In the genomic region with DNA sequence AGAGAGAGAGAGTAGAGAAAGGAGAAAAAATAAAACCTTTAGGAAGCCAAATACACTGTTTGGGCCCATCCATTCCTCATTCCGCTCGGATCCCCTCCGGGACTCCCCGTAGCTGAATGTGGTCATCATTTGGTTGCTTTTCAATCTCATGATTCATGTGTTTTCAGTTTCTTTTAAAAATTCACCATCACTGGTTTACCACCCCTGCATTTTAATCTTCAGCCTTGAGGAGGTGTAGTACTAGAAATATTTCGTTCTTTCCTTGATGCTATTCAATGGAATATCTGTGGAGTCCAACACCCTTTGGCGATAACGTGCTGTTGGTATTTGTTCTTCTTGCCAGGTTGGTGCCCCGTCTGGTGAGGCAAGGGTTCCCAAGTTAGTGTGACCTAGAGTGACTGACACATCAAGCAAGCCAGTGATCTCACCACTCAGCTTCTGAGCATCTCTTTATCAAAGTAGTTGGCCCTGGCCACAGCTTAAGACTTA, we compare ENCODE assay signal across 8 cellular contexts.
A peak's percentile ranks its signal among the peaks of the same experiment; 100 is the strongest.
DNase-seq lines count a peak whose midpoint lies in the region; ATAC-seq and TF ChIP-seq lines count a peak whose summit lies in the region.

No MANE protein-coding gene starts in this region.

- intact Hi-C loops in activated CD8-positive, alpha-beta T cell treated with anti-CD3 and anti-CD28 coated beads for 36 hours (cut with micrococcal nuclease) = loop anchor here (5.0 kb wide), 5 partner anchors 36 to 99 kb away; a partner anchor contains a TSS
- intact Hi-C loops in lower lobe of right lung (cut with DNase I) (no loop called here), uterus (cut with DNase I; ENCODE audit: low total_unique reads) (no loop called here)

- peak overlapping the region; percentile 71 for H3K4me3 Mint-ChIP-seq in activated CD8-positive, alpha-beta T cell treated with anti-CD3 and anti-CD28 coated beads for 36 hours

- CTCF ChIA-PET in activated CD8-positive, alpha-beta T cell treated with anti-CD3 and anti-CD28 coated beads for 36 hours (lab: Charles Lee) = interaction anchor here (0.9 to 2.4 kb wide), 16 partner anchors 9 to 324 kb away, joined by 3 to 19 read pairs (median 4); a partner anchor contains a TSS
- CTCF ChIA-PET in RWPE1 (lab: Yijun Ruan, JAX) = no interaction called here

- DNase-seq in activated CD8-positive, alpha-beta T cell treated with anti-CD3 and anti-CD28 coated beads for 36 hours = peak; percentile 63
- DNase-seq in lower lobe of right lung = no peak
- DNase-seq in uterus = no peak
- no peak for DNase-seq in H7
- DNase-seq in RWPE1 (ENCODE audit: low spot score) = no peak
- no peak for DNase-seq in ACHN

- H3K36me3 ChIP-seq in lower lobe of right lung (no peaks in the 10 kb centered on the region), uterus (no peaks in the 10 kb centered on the region), H7 (replicated peaks; ENCODE audit: control insufficient read depth, insufficient read depth, low read length) (no peaks in the 10 kb centered on the region)

- no peak for TF ChIP-seq CTCF in activated CD8-positive, alpha-beta T cell treated with anti-CD3 and anti-CD28 coated beads for 36 hours (IDR thresholded peaks at IDR 0.05)
- TF ChIP-seq CTCF in lower lobe of right lung (IDR thresholded peaks at IDR 0.05) (no peak), uterus (IDR thresholded peaks at IDR 0.05) (no peak), RWPE1 (conservative IDR thresholded peaks at IDR 0.05; ENCODE audit: low read depth) (no peak)

- H3K27ac Mint-ChIP-seq in activated CD8-positive, alpha-beta T cell treated with anti-CD3 and anti-CD28 coated beads for 36 hours = peak overlapping the region; percentile 96

- peak; percentile 33 for ATAC-seq in GM19025 (IDR thresholded peaks at IDR 0.05; ENCODE audit: low read depth, unreplicated experiment)
- ATAC-seq in HG03039 (IDR thresholded peaks at IDR 0.05; ENCODE audit: unreplicated experiment) = peak; percentile 34
- ATAC-seq in activated CD8-positive, alpha-beta T cell treated with anti-CD3 and anti-CD28 coated beads for 36 hours = peak; percentile 59
- ATAC-seq in lower lobe of right lung = peak in 1 of 2 donors; percentile 11

- peaks cover 14% of the 10 kb centered on the region for H3K36me3 Mint-ChIP-seq in activated CD8-positive, alpha-beta T cell treated with anti-CD3 and anti-CD28 coated beads for 36 hours (ENCODE audit: low read depth)

- H3K4me3 ChIP-seq in lower lobe of right lung (peak overlapping the region; percentile 24), uterus (no peak overlapping the region), H7 (ENCODE audit: insufficient read depth, low read depth, low read length) (no peak overlapping the region)

- no peak for TF ChIP-seq POLR2A in uterus (IDR thresholded peaks at IDR 0.05)

- H3K27ac ChIP-seq in lower lobe of right lung = peak overlapping the region; percentile 68
- peak overlapping the region; percentile 48 to 59 for H3K27ac ChIP-seq in uterus
- H3K27ac ChIP-seq in RWPE1 = no peak overlapping the region

- H3K9me3 ChIP-seq in lower lobe of right lung = no peaks in the 10 kb centered on the region
- no peaks in the 10 kb centered on the region for H3K9me3 ChIP-seq in uterus

- no peaks in the 10 kb centered on the region for H3K27me3 Mint-ChIP-seq in activated CD8-positive, alpha-beta T cell treated with anti-CD3 and anti-CD28 coated beads for 36 hours

- H3K4me1 Mint-ChIP-seq in activated CD8-positive, alpha-beta T cell treated with anti-CD3 and anti-CD28 coated beads for 36 hours (ENCODE audit: low read depth) = peaks cover 63% of the 10 kb centered on the region

- H3K4me1 ChIP-seq in lower lobe of right lung (peaks cover 33% of the 10 kb centered on the region), uterus (no peaks in the 10 kb centered on the region)

- no peaks in the 10 kb centered on the region for H3K27me3 ChIP-seq in lower lobe of right lung (ENCODE audit: low read depth)
- no peaks in the 10 kb centered on the region for H3K27me3 ChIP-seq in uterus
- no peaks in the 10 kb centered on the region for H3K27me3 ChIP-seq in H7 (ENCODE audit: control insufficient read depth, insufficient read depth, low read length)

- POLR2A ChIA-PET in activated CD8-positive, alpha-beta T cell treated with anti-CD3 and anti-CD28 coated beads for 36 hours (lab: Charles Lee) = interaction anchor here (1.0 to 3.4 kb wide), 16 partner anchors 9 to 97 kb away, joined by 3 to 26 read pairs (median 6); a partner anchor contains a TSS
- POLR2A ChIA-PET in RWPE1 (lab: Yijun Ruan, JAX; ENCODE audit: low non-redundant PET) = no interaction called here

- H3K9me3 Mint-ChIP-seq in activated CD8-positive, alpha-beta T cell treated with anti-CD3 and anti-CD28 coated beads for 36 hours = peaks cover 3% of the 10 kb centered on the region

- in situ Hi-C loops in ACHN (cut with HindIII; ENCODE audit: low pct_ligation_motif_present, low pct_unique_long_range_greater_than_20kb, low sequenced_read_pairs) = no loop called here
